ENCODE assay signal across 1 cellular context in the genomic region with DNA sequence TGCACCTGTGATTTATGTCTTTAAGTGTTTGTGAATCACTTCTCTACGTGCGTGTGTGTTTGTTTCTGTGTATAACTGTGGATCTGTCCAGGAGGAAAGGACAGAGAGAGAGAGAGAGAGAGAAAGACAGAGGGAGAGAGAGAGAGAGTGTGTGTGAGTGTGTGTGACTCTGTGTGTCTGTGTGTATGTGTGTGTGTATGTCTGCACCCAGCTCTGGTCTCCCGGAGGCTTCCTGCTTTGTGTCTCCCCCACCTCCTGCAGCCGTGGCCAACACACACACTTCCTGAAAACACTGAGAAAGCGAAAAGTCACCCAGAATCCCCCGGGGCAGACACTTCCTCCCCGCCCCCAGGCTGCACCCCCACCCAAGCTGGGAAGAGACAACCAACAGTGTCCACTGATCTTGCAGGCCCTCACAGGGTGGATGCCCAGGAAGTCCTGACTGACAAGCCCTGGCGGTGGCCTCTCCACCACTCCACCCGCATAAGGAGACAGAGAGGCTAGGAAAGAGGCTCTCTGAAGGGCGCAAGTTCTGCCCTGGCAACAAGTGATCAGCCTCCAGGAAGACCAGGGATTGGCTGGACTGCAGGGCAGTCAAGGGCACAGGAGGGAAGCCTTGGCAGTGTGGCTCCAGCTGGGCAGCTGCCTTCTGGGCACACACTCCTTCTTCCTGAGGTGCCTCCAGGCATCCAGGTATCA.
TF ChIP-seq lines count a peak whose summit lies in the region.

No MANE protein-coding gene starts in this region.

TF ChIP-seq in K562, 482 proteins besides CTCF, POLR2A, EP300 and RAD21 (continued from another document and continues in another):
- TF ChIP-seq ARNT (IDR thresholded peaks at IDR 0.05) (no peak), ARHGAP35 (IDR thresholded peaks at IDR 0.05; ENCODE audit: partially characterized antibody) (peak; percentile 39), ZNF232 (CRISPR knock-in tag; IDR thresholded peaks at IDR 0.05) (no peak), PURB (CRISPR knock-in tag; IDR thresholded peaks at IDR 0.05; ENCODE audit: low read depth) (no peak), TBL1XR1 (IDR thresholded peaks at IDR 0.05; ENCODE audit: low read length in 2 of 2) (no peak; a peak in 1 of 4 replicates), POLR3G (IDR thresholded peaks at IDR 0.05; ENCODE audit: extremely low read depth, insufficient read length, insufficient replicate concordance) (no peak), ILK (tag; IDR thresholded peaks at IDR 0.05; ENCODE audit: borderline replicate concordance, low read depth) (no peak), SMARCB1 (IDR thresholded peaks at IDR 0.05; ENCODE audit: insufficient read length, low read depth) (no peak), ELF1 (tag; IDR thresholded peaks at IDR 0.05) (peak; percentile 84), RCOR1 (IDR thresholded peaks at IDR 0.05; ENCODE audit: borderline replicate concordance in 1 of 2, low read depth in 2 of 2, low read length in 2 of 2) (no peak), RFX5 (IDR thresholded peaks at IDR 0.05; ENCODE audit: low read depth, low read length) (peak; percentile 100), ZNF133 (CRISPR knock-in tag; IDR thresholded peaks at IDR 0.05) (no peak), ZNF444 (CRISPR knock-in tag; IDR thresholded peaks at IDR 0.05) (no peak), PHF20 (IDR thresholded peaks at IDR 0.05; ENCODE audit: partially characterized antibody) (peak; percentile 81), NBN (IDR thresholded peaks at IDR 0.05; ENCODE audit: low read depth) (no peak), GABPA (tag; conservative IDR thresholded peaks at IDR 0.05; ENCODE audit: low read depth) (0 out of 2 replicates have a peak, but pooled peaks have one; percentile 49), SPI1 (IDR thresholded peaks at IDR 0.05; ENCODE audit: borderline replicate concordance, low read depth, low read length) (peak; percentile 90), ILF3 (IDR thresholded peaks at IDR 0.05; ENCODE audit: borderline replicate concordance) (no peak), KDM2B (CRISPR knock-in tag; IDR thresholded peaks at IDR 0.05) (no peak), CHCHD3 (CRISPR knock-in tag; IDR thresholded peaks at IDR 0.05) (no peak), TAF7 (tag; IDR thresholded peaks at IDR 0.05) (no peak), ZNF507 (tag; conservative IDR thresholded peaks at IDR 0.05) (no peak), GABPB2 (CRISPR knock-in tag; conservative IDR thresholded peaks at IDR 0.05) (no peak), RFX1 (IDR thresholded peaks at IDR 0.05) (no peak), PCBP2 (IDR thresholded peaks at IDR 0.05; ENCODE audit: low read depth, low read length, poor library complexity, severe bottlenecking) (no peak), KLF16 (IDR thresholded peaks at IDR 0.05) (no peak), CC2D1A (IDR thresholded peaks at IDR 0.05) (no peak), ZNF695 (CRISPR knock-in tag; IDR thresholded peaks at IDR 0.05) (no peak), ASH1L (IDR thresholded peaks at IDR 0.05; ENCODE audit: borderline replicate concordance, low read depth, partially characterized antibody) (peak; percentile 48), HMG20A (CRISPR knock-in tag; conservative IDR thresholded peaks at IDR 0.05) (no peak), ZFP1 (CRISPR knock-in tag; IDR thresholded peaks at IDR 0.05) (no peak)
- TF ChIP-seq, protein P1, sequence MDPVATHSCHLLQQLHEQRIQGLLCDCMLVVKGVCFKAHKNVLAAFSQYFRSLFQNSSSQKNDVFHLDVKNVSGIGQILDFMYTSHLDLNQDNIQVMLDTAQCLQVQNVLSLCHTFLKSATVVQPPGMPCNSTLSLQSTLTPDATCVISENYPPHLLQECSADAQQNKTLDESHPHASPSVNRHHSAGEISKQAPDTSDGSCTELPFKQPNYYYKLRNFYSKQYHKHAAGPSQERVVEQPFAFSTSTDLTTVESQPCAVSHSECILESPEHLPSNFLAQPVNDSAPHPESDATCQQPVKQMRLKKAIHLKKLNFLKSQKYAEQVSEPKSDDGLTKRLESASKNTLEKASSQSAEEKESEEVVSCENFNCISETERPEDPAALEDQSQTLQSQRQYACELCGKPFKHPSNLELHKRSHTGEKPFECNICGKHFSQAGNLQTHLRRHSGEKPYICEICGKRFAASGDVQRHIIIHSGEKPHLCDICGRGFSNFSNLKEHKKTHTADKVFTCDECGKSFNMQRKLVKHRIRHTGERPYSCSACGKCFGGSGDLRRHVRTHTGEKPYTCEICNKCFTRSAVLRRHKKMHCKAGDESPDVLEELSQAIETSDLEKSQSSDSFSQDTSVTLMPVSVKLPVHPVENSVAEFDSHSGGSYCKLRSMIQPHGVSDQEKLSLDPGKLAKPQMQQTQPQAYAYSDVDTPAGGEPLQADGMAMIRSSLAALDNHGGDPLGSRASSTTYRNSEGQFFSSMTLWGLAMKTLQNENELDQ (CRISPR knock-in tag; IDR thresholded peaks at IDR 0.05; ENCODE audit: borderline replicate concordance) = no peak
- TF ChIP-seq, protein P2, sequence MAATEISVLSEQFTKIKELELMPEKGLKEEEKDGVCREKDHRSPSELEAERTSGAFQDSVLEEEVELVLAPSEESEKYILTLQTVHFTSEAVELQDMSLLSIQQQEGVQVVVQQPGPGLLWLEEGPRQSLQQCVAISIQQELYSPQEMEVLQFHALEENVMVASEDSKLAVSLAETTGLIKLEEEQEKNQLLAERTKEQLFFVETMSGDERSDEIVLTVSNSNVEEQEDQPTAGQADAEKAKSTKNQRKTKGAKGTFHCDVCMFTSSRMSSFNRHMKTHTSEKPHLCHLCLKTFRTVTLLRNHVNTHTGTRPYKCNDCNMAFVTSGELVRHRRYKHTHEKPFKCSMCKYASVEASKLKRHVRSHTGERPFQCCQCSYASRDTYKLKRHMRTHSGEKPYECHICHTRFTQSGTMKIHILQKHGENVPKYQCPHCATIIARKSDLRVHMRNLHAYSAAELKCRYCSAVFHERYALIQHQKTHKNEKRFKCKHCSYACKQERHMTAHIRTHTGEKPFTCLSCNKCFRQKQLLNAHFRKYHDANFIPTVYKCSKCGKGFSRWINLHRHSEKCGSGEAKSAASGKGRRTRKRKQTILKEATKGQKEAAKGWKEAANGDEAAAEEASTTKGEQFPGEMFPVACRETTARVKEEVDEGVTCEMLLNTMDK (IDR thresholded peaks at IDR 0.05; ENCODE audit: borderline replicate concordance, insufficient read depth, low read depth, low read length, poor library complexity, severe bottlenecking) = no peak
- TF ChIP-seq, protein P3, sequence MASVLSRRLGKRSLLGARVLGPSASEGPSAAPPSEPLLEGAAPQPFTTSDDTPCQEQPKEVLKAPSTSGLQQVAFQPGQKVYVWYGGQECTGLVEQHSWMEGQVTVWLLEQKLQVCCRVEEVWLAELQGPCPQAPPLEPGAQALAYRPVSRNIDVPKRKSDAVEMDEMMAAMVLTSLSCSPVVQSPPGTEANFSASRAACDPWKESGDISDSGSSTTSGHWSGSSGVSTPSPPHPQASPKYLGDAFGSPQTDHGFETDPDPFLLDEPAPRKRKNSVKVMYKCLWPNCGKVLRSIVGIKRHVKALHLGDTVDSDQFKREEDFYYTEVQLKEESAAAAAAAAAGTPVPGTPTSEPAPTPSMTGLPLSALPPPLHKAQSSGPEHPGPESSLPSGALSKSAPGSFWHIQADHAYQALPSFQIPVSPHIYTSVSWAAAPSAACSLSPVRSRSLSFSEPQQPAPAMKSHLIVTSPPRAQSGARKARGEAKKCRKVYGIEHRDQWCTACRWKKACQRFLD (CRISPR knock-in tag; IDR thresholded peaks at IDR 0.05) = peak; percentile 51; the same call in 1 of the 2 replicates
- TF ChIP-seq, protein P4, sequence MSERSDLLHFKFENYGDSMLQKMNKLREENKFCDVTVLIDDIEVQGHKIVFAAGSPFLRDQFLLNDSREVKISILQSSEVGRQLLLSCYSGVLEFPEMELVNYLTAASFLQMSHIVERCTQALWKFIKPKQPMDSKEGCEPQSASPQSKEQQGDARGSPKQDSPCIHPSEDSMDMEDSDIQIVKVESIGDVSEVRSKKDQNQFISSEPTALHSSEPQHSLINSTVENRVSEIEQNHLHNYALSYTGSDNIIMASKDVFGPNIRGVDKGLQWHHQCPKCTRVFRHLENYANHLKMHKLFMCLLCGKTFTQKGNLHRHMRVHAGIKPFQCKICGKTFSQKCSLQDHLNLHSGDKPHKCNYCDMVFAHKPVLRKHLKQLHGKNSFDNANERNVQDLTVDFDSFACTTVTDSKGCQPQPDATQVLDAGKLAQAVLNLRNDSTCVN (CRISPR knock-in tag; IDR thresholded peaks at IDR 0.05) = 0 out of 2 replicates have a peak, but pooled peaks have one; percentile 37
- TF ChIP-seq, protein P5, sequence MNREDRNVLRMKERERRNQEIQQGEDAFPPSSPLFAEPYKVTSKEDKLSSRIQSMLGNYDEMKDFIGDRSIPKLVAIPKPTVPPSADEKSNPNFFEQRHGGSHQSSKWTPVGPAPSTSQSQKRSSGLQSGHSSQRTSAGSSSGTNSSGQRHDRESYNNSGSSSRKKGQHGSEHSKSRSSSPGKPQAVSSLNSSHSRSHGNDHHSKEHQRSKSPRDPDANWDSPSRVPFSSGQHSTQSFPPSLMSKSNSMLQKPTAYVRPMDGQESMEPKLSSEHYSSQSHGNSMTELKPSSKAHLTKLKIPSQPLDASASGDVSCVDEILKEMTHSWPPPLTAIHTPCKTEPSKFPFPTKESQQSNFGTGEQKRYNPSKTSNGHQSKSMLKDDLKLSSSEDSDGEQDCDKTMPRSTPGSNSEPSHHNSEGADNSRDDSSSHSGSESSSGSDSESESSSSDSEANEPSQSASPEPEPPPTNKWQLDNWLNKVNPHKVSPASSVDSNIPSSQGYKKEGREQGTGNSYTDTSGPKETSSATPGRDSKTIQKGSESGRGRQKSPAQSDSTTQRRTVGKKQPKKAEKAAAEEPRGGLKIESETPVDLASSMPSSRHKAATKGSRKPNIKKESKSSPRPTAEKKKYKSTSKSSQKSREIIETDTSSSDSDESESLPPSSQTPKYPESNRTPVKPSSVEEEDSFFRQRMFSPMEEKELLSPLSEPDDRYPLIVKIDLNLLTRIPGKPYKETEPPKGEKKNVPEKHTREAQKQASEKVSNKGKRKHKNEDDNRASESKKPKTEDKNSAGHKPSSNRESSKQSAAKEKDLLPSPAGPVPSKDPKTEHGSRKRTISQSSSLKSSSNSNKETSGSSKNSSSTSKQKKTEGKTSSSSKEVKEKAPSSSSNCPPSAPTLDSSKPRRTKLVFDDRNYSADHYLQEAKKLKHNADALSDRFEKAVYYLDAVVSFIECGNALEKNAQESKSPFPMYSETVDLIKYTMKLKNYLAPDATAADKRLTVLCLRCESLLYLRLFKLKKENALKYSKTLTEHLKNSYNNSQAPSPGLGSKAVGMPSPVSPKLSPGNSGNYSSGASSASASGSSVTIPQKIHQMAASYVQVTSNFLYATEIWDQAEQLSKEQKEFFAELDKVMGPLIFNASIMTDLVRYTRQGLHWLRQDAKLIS (CRISPR knock-in tag; IDR thresholded peaks at IDR 0.05) = no peak
- TF ChIP-seq, protein P6, sequence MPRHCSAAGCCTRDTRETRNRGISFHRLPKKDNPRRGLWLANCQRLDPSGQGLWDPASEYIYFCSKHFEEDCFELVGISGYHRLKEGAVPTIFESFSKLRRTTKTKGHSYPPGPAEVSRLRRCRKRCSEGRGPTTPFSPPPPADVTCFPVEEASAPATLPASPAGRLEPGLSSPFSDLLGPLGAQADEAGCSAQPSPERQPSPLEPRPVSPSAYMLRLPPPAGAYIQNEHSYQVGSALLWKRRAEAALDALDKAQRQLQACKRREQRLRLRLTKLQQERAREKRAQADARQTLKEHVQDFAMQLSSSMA (CRISPR knock-in tag; IDR thresholded peaks at IDR 0.05) = no peak
- TF ChIP-seq, protein P7, sequence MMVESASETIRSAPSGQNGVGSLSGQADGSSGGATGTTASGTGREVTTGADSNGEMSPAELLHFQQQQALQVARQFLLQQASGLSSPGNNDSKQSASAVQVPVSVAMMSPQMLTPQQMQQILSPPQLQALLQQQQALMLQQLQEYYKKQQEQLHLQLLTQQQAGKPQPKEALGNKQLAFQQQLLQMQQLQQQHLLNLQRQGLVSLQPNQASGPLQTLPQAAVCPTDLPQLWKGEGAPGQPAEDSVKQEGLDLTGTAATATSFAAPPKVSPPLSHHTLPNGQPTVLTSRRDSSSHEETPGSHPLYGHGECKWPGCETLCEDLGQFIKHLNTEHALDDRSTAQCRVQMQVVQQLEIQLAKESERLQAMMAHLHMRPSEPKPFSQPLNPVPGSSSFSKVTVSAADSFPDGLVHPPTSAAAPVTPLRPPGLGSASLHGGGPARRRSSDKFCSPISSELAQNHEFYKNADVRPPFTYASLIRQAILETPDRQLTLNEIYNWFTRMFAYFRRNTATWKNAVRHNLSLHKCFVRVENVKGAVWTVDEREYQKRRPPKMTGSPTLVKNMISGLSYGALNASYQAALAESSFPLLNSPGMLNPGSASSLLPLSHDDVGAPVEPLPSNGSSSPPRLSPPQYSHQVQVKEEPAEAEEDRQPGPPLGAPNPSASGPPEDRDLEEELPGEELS (CRISPR knock-in tag; IDR thresholded peaks at IDR 0.05; ENCODE audit: borderline replicate concordance) = no peak
- TF ChIP-seq, protein P8, sequence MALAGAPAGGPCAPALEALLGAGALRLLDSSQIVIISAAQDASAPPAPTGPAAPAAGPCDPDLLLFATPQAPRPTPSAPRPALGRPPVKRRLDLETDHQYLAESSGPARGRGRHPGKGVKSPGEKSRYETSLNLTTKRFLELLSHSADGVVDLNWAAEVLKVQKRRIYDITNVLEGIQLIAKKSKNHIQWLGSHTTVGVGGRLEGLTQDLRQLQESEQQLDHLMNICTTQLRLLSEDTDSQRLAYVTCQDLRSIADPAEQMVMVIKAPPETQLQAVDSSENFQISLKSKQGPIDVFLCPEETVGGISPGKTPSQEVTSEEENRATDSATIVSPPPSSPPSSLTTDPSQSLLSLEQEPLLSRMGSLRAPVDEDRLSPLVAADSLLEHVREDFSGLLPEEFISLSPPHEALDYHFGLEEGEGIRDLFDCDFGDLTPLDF (CRISPR knock-in tag; IDR thresholded peaks at IDR 0.05) = no peak
- TF ChIP-seq, protein P9, sequence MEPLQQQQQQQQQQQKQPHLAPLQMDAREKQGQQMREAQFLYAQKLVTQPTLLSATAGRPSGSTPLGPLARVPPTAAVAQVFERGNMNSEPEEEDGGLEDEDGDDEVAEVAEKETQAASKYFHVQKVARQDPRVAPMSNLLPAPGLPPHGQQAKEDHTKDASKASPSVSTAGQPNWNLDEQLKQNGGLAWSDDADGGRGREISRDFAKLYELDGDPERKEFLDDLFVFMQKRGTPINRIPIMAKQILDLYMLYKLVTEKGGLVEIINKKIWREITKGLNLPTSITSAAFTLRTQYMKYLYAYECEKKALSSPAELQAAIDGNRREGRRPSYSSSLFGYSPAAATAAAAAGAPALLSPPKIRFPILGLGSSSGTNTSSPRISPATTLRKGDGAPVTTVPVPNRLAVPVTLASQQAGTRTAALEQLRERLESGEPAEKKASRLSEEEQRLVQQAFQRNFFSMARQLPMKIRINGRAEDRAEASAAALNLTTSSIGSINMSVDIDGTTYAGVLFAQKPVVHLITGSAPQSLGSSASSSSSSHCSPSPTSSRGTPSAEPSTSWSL (CRISPR knock-in tag; IDR thresholded peaks at IDR 0.05; ENCODE audit: borderline replicate concordance) = no peak
- TF ChIP-seq, protein P10, sequence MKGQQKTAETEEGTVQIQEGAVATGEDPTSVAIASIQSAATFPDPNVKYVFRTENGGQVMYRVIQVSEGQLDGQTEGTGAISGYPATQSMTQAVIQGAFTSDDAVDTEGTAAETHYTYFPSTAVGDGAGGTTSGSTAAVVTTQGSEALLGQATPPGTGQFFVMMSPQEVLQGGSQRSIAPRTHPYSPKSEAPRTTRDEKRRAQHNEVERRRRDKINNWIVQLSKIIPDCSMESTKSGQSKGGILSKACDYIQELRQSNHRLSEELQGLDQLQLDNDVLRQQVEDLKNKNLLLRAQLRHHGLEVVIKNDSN (CRISPR knock-in tag; IDR thresholded peaks at IDR 0.05) = no peak
- TF ChIP-seq, protein P11, sequence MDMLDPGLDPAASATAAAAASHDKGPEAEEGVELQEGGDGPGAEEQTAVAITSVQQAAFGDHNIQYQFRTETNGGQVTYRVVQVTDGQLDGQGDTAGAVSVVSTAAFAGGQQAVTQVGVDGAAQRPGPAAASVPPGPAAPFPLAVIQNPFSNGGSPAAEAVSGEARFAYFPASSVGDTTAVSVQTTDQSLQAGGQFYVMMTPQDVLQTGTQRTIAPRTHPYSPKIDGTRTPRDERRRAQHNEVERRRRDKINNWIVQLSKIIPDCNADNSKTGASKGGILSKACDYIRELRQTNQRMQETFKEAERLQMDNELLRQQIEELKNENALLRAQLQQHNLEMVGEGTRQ (CRISPR knock-in tag; IDR thresholded peaks at IDR 0.05) = no peak
